ENCODE assay signal across 1 cellular context in the genomic region with DNA sequence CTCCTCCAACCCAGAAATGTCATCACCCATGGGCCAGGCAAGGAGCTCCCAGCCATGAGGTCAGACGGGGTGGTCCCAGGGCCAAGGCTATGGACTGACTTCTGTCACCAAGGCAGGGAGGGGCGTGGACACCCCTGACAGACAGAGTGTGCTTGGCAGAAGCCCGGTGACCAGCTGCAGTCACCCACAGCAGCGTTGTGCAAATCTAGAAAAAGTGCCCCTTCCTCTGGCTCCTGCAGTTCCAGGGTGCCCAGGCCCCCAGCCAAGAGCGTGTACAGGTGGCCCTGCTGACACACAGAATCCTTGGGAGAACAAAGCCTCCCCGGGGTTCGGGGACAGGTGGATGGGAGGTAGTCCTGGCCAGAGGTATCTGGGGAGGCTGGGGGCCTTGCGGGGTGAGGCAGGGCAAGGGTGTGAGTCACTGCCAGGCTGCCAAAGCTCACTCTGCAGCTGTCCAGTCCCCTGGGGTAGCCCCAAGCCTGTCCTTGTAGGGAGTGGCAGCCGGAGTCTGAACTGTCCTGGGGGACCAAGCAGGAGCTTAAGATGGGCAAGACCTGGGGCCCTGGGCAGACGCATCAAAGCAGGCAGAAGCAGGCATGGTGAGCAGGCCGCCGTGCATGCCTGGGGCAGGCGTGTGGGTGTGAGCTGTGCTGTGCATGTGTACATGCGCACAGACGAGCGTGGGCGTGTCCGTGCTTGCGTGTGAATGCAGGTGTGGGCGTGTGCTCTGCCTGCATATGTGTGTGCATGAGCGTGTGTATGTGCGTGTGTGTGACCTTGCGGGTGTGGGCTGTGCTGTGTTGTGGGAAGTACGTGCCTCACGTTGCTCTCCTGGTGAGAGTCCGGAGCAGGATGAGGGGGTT.
A peak's percentile ranks its signal among the peaks of the same experiment; 100 is the strongest.
TF ChIP-seq lines count a peak whose summit lies in the region.

No MANE protein-coding gene starts in this region.

TF ChIP-seq in HepG2, 621 proteins besides CTCF, POLR2A, EP300 and RAD21 (continued from another document and continues in another):
- TF ChIP-seq, protein P1, sequence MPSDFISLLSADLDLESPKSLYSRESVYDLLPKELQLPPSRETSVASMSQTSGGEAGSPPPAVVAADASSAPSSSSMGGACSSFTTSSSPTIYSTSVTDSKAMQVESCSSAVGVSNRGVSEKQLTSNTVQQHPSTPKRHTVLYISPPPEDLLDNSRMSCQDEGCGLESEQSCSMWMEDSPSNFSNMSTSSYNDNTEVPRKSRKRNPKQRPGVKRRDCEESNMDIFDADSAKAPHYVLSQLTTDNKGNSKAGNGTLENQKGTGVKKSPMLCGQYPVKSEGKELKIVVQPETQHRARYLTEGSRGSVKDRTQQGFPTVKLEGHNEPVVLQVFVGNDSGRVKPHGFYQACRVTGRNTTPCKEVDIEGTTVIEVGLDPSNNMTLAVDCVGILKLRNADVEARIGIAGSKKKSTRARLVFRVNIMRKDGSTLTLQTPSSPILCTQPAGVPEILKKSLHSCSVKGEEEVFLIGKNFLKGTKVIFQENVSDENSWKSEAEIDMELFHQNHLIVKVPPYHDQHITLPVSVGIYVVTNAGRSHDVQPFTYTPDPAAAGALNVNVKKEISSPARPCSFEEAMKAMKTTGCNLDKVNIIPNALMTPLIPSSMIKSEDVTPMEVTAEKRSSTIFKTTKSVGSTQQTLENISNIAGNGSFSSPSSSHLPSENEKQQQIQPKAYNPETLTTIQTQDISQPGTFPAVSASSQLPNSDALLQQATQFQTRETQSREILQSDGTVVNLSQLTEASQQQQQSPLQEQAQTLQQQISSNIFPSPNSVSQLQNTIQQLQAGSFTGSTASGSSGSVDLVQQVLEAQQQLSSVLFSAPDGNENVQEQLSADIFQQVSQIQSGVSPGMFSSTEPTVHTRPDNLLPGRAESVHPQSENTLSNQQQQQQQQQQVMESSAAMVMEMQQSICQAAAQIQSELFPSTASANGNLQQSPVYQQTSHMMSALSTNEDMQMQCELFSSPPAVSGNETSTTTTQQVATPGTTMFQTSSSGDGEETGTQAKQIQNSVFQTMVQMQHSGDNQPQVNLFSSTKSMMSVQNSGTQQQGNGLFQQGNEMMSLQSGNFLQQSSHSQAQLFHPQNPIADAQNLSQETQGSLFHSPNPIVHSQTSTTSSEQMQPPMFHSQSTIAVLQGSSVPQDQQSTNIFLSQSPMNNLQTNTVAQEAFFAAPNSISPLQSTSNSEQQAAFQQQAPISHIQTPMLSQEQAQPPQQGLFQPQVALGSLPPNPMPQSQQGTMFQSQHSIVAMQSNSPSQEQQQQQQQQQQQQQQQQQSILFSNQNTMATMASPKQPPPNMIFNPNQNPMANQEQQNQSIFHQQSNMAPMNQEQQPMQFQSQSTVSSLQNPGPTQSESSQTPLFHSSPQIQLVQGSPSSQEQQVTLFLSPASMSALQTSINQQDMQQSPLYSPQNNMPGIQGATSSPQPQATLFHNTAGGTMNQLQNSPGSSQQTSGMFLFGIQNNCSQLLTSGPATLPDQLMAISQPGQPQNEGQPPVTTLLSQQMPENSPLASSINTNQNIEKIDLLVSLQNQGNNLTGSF (CRISPR knock-in tag; IDR thresholded peaks at IDR 0.05): no peak
- TF ChIP-seq FOSL2 (CRISPR knock-in tag; IDR thresholded peaks at IDR 0.05) (peak; percentile 54), ISX (CRISPR knock-in tag; conservative IDR thresholded peaks at IDR 0.05) (no peak), ZZZ3 (CRISPR knock-in tag; IDR thresholded peaks at IDR 0.05; ENCODE audit: borderline replicate concordance) (no peak), ZNF672 (CRISPR knock-in tag; IDR thresholded peaks at IDR 0.05) (0 out of 2 replicates have a peak, but pooled peaks have one; percentile 56), RELA (CRISPR knock-in tag; IDR thresholded peaks at IDR 0.05) (no peak), ZNF225 (CRISPR knock-in tag; IDR thresholded peaks at IDR 0.05) (no peak), NFKB2 (CRISPR knock-in tag; IDR thresholded peaks at IDR 0.05; ENCODE audit: borderline replicate concordance) (no peak; the same call in 1 of the 2 replicates), CBX1 (IDR thresholded peaks at IDR 0.05; ENCODE audit: low read depth) (no peak), KDM4B (CRISPR knock-in tag; IDR thresholded peaks at IDR 0.05) (no peak), ZNF567 (CRISPR knock-in tag; IDR thresholded peaks at IDR 0.05; ENCODE audit: borderline replicate concordance) (no peak), AGO2 (optimal IDR thresholded peaks at IDR 0.05; ENCODE audit: low read depth, low read length) (peak; percentile 86), ZFP1 (CRISPR knock-in tag; IDR thresholded peaks at IDR 0.05) (no peak), TBX3 (IDR thresholded peaks at IDR 0.05; ENCODE audit: borderline replicate concordance) (no peak), POGZ (CRISPR knock-in tag; IDR thresholded peaks at IDR 0.05) (no peak), ZNF557 (CRISPR knock-in tag; IDR thresholded peaks at IDR 0.05) (no peak), ZNF629 (CRISPR knock-in tag; conservative IDR thresholded peaks at IDR 0.05) (no peak), NFYC (CRISPR knock-in tag; IDR thresholded peaks at IDR 0.05) (no peak), SMARCE1 (IDR thresholded peaks at IDR 0.05; ENCODE audit: borderline replicate concordance) (no peak), ZSCAN9 (CRISPR knock-in tag; IDR thresholded peaks at IDR 0.05; ENCODE audit: borderline replicate concordance) (no peak), ZNF790 (CRISPR knock-in tag; IDR thresholded peaks at IDR 0.05; ENCODE audit: borderline replicate concordance) (no peak), NR2F2 (IDR thresholded peaks at IDR 0.05; ENCODE audit: borderline replicate concordance, low read depth) (no peak), NCOA2 (CRISPR knock-in tag; IDR thresholded peaks at IDR 0.05) (no peak)
- TF ChIP-seq, protein P2, sequence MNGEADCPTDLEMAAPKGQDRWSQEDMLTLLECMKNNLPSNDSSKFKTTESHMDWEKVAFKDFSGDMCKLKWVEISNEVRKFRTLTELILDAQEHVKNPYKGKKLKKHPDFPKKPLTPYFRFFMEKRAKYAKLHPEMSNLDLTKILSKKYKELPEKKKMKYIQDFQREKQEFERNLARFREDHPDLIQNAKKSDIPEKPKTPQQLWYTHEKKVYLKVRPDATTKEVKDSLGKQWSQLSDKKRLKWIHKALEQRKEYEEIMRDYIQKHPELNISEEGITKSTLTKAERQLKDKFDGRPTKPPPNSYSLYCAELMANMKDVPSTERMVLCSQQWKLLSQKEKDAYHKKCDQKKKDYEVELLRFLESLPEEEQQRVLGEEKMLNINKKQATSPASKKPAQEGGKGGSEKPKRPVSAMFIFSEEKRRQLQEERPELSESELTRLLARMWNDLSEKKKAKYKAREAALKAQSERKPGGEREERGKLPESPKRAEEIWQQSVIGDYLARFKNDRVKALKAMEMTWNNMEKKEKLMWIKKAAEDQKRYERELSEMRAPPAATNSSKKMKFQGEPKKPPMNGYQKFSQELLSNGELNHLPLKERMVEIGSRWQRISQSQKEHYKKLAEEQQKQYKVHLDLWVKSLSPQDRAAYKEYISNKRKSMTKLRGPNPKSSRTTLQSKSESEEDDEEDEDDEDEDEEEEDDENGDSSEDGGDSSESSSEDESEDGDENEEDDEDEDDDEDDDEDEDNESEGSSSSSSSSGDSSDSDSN (CRISPR knock-in tag; IDR thresholded peaks at IDR 0.05): peak; percentile 23; the same call in 1 of the 2 replicates
- TF ChIP-seq, protein P3, sequence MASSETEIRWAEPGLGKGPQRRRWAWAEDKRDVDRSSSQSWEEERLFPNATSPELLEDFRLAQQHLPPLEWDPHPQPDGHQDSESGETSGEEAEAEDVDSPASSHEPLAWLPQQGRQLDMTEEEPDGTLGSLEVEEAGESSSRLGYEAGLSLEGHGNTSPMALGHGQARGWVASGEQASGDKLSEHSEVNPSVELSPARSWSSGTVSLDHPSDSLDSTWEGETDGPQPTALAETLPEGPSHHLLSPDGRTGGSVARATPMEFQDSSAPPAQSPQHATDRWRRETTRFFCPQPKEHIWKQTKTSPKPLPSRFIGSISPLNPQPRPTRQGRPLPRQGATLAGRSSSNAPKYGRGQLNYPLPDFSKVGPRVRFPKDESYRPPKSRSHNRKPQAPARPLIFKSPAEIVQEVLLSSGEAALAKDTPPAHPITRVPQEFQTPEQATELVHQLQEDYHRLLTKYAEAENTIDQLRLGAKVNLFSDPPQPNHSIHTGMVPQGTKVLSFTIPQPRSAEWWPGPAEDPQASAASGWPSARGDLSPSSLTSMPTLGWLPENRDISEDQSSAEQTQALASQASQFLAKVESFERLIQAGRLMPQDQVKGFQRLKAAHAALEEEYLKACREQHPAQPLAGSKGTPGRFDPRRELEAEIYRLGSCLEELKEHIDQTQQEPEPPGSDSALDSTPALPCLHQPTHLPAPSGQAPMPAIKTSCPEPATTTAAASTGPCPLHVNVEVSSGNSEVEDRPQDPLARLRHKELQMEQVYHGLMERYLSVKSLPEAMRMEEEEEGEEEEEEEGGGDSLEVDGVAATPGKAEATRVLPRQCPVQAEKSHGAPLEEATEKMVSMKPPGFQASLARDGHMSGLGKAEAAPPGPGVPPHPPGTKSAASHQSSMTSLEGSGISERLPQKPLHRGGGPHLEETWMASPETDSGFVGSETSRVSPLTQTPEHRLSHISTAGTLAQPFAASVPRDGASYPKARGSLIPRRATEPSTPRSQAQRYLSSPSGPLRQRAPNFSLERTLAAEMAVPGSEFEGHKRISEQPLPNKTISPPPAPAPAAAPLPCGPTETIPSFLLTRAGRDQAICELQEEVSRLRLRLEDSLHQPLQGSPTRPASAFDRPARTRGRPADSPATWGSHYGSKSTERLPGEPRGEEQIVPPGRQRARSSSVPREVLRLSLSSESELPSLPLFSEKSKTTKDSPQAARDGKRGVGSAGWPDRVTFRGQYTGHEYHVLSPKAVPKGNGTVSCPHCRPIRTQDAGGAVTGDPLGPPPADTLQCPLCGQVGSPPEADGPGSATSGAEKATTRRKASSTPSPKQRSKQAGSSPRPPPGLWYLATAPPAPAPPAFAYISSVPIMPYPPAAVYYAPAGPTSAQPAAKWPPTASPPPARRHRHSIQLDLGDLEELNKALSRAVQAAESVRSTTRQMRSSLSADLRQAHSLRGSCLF (CRISPR knock-in tag; IDR thresholded peaks at IDR 0.05; ENCODE audit: borderline replicate concordance): no peak
- TF ChIP-seq, protein P4, sequence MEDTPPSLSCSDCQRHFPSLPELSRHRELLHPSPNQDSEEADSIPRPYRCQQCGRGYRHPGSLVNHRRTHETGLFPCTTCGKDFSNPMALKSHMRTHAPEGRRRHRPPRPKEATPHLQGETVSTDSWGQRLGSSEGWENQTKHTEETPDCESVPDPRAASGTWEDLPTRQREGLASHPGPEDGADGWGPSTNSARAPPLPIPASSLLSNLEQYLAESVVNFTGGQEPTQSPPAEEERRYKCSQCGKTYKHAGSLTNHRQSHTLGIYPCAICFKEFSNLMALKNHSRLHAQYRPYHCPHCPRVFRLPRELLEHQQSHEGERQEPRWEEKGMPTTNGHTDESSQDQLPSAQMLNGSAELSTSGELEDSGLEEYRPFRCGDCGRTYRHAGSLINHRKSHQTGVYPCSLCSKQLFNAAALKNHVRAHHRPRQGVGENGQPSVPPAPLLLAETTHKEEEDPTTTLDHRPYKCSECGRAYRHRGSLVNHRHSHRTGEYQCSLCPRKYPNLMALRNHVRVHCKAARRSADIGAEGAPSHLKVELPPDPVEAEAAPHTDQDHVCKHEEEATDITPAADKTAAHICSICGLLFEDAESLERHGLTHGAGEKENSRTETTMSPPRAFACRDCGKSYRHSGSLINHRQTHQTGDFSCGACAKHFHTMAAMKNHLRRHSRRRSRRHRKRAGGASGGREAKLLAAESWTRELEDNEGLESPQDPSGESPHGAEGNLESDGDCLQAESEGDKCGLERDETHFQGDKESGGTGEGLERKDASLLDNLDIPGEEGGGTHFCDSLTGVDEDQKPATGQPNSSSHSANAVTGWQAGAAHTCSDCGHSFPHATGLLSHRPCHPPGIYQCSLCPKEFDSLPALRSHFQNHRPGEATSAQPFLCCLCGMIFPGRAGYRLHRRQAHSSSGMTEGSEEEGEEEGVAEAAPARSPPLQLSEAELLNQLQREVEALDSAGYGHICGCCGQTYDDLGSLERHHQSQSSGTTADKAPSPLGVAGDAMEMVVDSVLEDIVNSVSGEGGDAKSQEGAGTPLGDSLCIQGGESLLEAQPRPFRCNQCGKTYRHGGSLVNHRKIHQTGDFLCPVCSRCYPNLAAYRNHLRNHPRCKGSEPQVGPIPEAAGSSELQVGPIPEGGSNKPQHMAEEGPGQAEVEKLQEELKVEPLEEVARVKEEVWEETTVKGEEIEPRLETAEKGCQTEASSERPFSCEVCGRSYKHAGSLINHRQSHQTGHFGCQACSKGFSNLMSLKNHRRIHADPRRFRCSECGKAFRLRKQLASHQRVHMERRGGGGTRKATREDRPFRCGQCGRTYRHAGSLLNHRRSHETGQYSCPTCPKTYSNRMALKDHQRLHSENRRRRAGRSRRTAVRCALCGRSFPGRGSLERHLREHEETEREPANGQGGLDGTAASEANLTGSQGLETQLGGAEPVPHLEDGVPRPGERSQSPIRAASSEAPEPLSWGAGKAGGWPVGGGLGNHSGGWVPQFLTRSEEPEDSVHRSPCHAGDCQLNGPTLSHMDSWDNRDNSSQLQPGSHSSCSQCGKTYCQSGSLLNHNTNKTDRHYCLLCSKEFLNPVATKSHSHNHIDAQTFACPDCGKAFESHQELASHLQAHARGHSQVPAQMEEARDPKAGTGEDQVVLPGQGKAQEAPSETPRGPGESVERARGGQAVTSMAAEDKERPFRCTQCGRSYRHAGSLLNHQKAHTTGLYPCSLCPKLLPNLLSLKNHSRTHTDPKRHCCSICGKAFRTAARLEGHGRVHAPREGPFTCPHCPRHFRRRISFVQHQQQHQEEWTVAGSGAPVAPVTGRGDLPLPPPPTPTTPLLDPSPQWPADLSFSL (CRISPR knock-in tag; IDR thresholded peaks at IDR 0.05): no peak
- TF ChIP-seq, protein P5, sequence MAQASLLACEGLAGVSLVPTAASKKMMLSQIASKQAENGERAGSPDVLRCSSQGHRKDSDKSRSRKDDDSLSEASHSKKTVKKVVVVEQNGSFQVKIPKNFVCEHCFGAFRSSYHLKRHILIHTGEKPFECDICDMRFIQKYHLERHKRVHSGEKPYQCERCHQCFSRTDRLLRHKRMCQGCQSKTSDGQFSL (CRISPR knock-in tag; IDR thresholded peaks at IDR 0.05): no peak
- TF ChIP-seq, protein P6, sequence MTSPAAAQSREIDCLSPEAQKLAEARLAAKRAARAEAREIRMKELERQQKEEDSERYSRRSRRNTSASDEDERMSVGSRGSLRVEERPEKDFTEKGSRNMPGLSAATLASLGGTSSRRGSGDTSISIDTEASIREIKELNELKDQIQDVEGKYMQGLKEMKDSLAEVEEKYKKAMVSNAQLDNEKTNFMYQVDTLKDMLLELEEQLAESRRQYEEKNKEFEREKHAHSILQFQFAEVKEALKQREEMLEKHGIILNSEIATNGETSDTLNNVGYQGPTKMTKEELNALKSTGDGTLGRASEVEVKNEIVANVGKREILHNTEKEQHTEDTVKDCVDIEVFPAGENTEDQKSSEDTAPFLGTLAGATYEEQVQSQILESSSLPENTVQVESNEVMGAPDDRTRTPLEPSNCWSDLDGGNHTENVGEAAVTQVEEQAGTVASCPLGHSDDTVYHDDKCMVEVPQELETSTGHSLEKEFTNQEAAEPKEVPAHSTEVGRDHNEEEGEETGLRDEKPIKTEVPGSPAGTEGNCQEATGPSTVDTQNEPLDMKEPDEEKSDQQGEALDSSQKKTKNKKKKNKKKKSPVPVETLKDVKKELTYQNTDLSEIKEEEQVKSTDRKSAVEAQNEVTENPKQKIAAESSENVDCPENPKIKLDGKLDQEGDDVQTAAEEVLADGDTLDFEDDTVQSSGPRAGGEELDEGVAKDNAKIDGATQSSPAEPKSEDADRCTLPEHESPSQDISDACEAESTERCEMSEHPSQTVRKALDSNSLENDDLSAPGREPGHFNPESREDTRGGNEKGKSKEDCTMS (CRISPR knock-in tag; conservative IDR thresholded peaks at IDR 0.05): no peak
